17 cellular contexts compared by ENCODE assay signal in the genomic region with DNA sequence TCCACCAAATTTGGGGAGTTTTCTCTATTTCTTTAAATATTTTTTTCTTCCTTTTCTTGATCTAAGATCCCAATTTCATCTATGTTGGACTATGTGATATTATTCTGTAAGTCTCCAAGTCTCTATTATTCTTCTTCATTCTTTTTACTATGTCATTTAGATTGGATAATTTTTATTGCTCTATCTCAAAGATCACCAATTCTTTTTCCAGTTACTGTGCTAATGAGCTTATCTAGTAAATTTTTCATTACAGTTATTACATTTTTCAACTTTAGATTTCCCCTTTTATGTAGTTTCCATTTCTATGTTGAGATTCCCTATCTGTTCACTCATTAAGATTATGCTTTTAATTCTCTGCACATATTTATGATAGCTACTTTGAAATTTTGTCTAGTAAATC.
DNase-seq lines count a peak whose midpoint lies in the region; ATAC-seq, FAIRE-seq and TF ChIP-seq lines count a peak whose summit lies in the region.
"Had no signal": no experiment of that assay in that cellular context is flagged by ENCODE, and none has a peak within 500 bp of the region (broad histone marks: within the 10 kb centered on the region; RNA-seq: fewer than 3 reads in every experiment).

No MANE protein-coding gene starts in this region.

- H3K9ac ChIP-seq in K562 (ENCODE audit: insufficient read depth in 1 of 2, low read depth in 2 of 2, low read length in 2 of 2) = no peak overlapping the region
- H3K9ac ChIP-seq: BLaER1 had no signal

- POLR2A ChIA-PET in K562 (lab: Yijun Ruan, JAX) = interaction anchor here (0.6 to 3.0 kb wide), 4 partner anchors 9 to 26 kb away, joined by 3 to 8 read pairs (median 4); no protein-coding TSS in a partner anchor

- H2AFZ ChIP-seq in K562 (ENCODE audit: low read depth, low read length) = no peak overlapping the region

- in situ Hi-C loops in K562 (cut with MboI) = no loop called here

- TF ChIP-seq POLR2A in K562 (conservative IDR thresholded peaks at IDR 0.05) = no peak
- no peak for TF ChIP-seq POLR2A in right lobe of liver (IDR thresholded peaks at IDR 0.05)

- H3K9me3 Mint-ChIP-seq in activated T-cell treated with anti-CD3 and anti-CD28 coated beads, Interleukin-2, amount 50 U/mL, for 72 hours = peaks cover 13% of the 10 kb centered on the region in 2 donors
- H3K9me3 Mint-ChIP-seq in type B pancreatic cell = no peaks in the 10 kb centered on the region

- DNase-seq in activated T-cell treated with anti-CD3 and anti-CD28 coated beads, Interleukin-2, amount 50 U/mL, for 72 hours = no peak
- DNase-seq in activated T-cell treated with anti-CD3 and anti-CD28 coated beads, Interleukin-2, amount 50 U/mL, for 1 hour = no peak
- DNase-seq in K562 (ENCODE audit: extremely low read depth in 1 of 4, low spot score in 3 of 4) = no peak
- DNase-seq in right lobe of liver = no peak
- DNase-seq in NCI-H1092 (lab: John Stamatoyannopoulos, UW) = no peak
- DNase-seq in NK-92 (lab: John Stamatoyannopoulos, UW; ENCODE audit: unreplicated experiment) = no peak
- DNase-seq in type B pancreatic cell (ENCODE audit: extremely low spot score, unreplicated experiment) = no peak
- DNase-seq: CD8-positive, alpha-beta T cell; GDM1; HCEC 1CT; IMR-90 had no signal

- no peak overlapping the region for H3K4me2 ChIP-seq in K562 (ENCODE audit: insufficient read depth, low read length)
- H3K4me2 ChIP-seq: BLaER1, GM23338 had no signal

- H3K36me3 ChIP-seq in K562 (ENCODE audit: control insufficient read depth, insufficient read depth, low read length) (no peaks in the 10 kb centered on the region), right lobe of liver (no peaks in the 10 kb centered on the region)
- H3K36me3 ChIP-seq: BLaER1 had no signal

- TF ChIP-seq EP300 in K562 (IDR thresholded peaks at IDR 0.05; ENCODE audit: low read length) = no peak

- H3K27ac ChIP-seq in K562 (ENCODE audit: extremely low read depth, low read depth, low read length) (no peak overlapping the region), right lobe of liver (peak overlapping the region; percentile 56 to 85 (median 77))
- H3K27ac ChIP-seq: 22Rv1, BLaER1 had no signal

- no peak overlapping the region for H3K4me3 Mint-ChIP-seq in activated T-cell treated with anti-CD3 and anti-CD28 coated beads, Interleukin-2, amount 50 U/mL, for 72 hours
- no peak overlapping the region for H3K4me3 Mint-ChIP-seq in type B pancreatic cell
- H3K4me3 Mint-ChIP-seq: CD8-positive, alpha-beta T cell; GM23338 had no signal

- H3K4me1 ChIP-seq in K562 (replicated peaks in 1 of 2; ENCODE audit: control insufficient read depth in 2 of 2, insufficient read depth in 2 of 2, low read length in 2 of 2) (no peaks in the 10 kb centered on the region), right lobe of liver (peaks cover 1 to 55% (median 5%) of the 10 kb centered on the region in 4 donors)
- H3K4me1 ChIP-seq: BLaER1 had no signal

- no peak overlapping the region for H3K4me3 ChIP-seq in K562
- H3K4me3 ChIP-seq in right lobe of liver = peak overlapping the region in 2 of 3 donors; percentile 14 to 30
- H3K4me3 ChIP-seq: BLaER1, GM23338 had no signal

- H3K27me3 ChIP-seq in K562 (ENCODE audit: control insufficient read depth in 2 of 2, insufficient read depth in 2 of 2, low read length in 2 of 2) (no peaks in the 10 kb centered on the region; a peak in 1 of 5 replicates), right lobe of liver (no peaks in the 10 kb centered on the region)
- H3K27me3 ChIP-seq: BLaER1 had no signal

- H3K9me3 ChIP-seq in K562 (replicated peaks; ENCODE audit: control insufficient read depth, insufficient read depth, low read depth, low read length) (no peaks in the 10 kb centered on the region), right lobe of liver (no peaks in the 10 kb centered on the region)

- FAIRE-seq in G401.6 (lab: Jason Lieb, UNC) (peak; percentile 28), K562 (lab: Jason Lieb, UNC) (no peak)
- FAIRE-seq: D721Med, H54 had no signal

- BruUV-seq in K562 (replicated peaks; lab: Mats Ljungman, UMichigan) = no TSS peak

- CTCF ChIA-PET in K562 (lab: Yijun Ruan, JAX; ENCODE audit: low intra/inter-chr PET ratio) = no interaction called here

- peaks cover 29% of the 10 kb centered on the region for H3K27me3 Mint-ChIP-seq in activated T-cell treated with anti-CD3 and anti-CD28 coated beads, Interleukin-2, amount 50 U/mL, for 72 hours (ENCODE audit: low read depth)
- peaks cover 2% of the 10 kb centered on the region for H3K27me3 Mint-ChIP-seq in type B pancreatic cell

- no peak for ATAC-seq in activated T-cell treated with anti-CD3 and anti-CD28 coated beads, Interleukin-2, amount 50 U/mL, for 72 hours (replicated peaks in 1 of 2)
- ATAC-seq in K562 (no peak), right lobe of liver (no peak)
- ATAC-seq: CD8-positive, alpha-beta T cell; GM23338 had no signal

- no peak for TF ChIP-seq CTCF in K562 (IDR thresholded peaks at IDR 0.05 in 2 of 3, conservative IDR thresholded peaks at IDR 0.05 in 1 of 3; ENCODE audit: insufficient read depth in 2 of 3, low read depth in 1 of 3, low read length in 3 of 3)
- no peak for TF ChIP-seq CTCF in right lobe of liver (IDR thresholded peaks at IDR 0.05)
- no peak for TF ChIP-seq CTCF in type B pancreatic cell (conservative IDR thresholded peaks at IDR 0.05)

- H4K20me1 ChIP-seq in K562 (replicated peaks; ENCODE audit: control insufficient read depth, insufficient read depth, low read length) = no peaks in the 10 kb centered on the region
- H4K20me1 ChIP-seq: BLaER1 had no signal

- no peaks in the 10 kb centered on the region for H3K9me1 ChIP-seq in K562 (ENCODE audit: control insufficient read depth, insufficient read depth, low read length)

- peak overlapping the region; percentile 31 for H3K27ac Mint-ChIP-seq in activated T-cell treated with anti-CD3 and anti-CD28 coated beads, Interleukin-2, amount 50 U/mL, for 72 hours
- H3K27ac Mint-ChIP-seq in type B pancreatic cell = no peak overlapping the region
- H3K27ac Mint-ChIP-seq: CD8-positive, alpha-beta T cell; GM23338 had no signal

- H3K36me3 Mint-ChIP-seq in activated T-cell treated with anti-CD3 and anti-CD28 coated beads, Interleukin-2, amount 50 U/mL, for 72 hours (ENCODE audit: insufficient read depth in 2 of 2) = peaks cover 17 to 26% of the 10 kb centered on the region in 2 donors
- H3K36me3 Mint-ChIP-seq in type B pancreatic cell = peaks cover 3% of the 10 kb centered on the region
- H3K36me3 Mint-ChIP-seq: CD8-positive, alpha-beta T cell had no signal

- peaks cover 46% of the 10 kb centered on the region for H3K4me1 Mint-ChIP-seq in activated T-cell treated with anti-CD3 and anti-CD28 coated beads, Interleukin-2, amount 50 U/mL, for 72 hours (ENCODE audit: low read depth)
- peaks cover 4% of the 10 kb centered on the region for H3K4me1 Mint-ChIP-seq in type B pancreatic cell (ENCODE audit: unreplicated experiment)
- H3K4me1 Mint-ChIP-seq: GM23338 had no signal

- intact Hi-C loops in K562 (cut with micrococcal nuclease) = no loop called here
- intact Hi-C loops in right lobe of liver (cut with DNase I) = no loop called here

- TF ChIP-seq RAD21 in K562 (CRISPR knock-in tag; conservative IDR thresholded peaks at IDR 0.05 in 1 of 2, IDR thresholded peaks at IDR 0.05 in 1 of 2) = no peak

- no peaks in the 10 kb centered on the region for H3K79me2 ChIP-seq in K562 (ENCODE audit: control insufficient read depth, insufficient read depth, low read length)

TF ChIP-seq in K562, 482 proteins besides CTCF, POLR2A, EP300 and RAD21:
- TF ChIP-seq, protein P1, sequence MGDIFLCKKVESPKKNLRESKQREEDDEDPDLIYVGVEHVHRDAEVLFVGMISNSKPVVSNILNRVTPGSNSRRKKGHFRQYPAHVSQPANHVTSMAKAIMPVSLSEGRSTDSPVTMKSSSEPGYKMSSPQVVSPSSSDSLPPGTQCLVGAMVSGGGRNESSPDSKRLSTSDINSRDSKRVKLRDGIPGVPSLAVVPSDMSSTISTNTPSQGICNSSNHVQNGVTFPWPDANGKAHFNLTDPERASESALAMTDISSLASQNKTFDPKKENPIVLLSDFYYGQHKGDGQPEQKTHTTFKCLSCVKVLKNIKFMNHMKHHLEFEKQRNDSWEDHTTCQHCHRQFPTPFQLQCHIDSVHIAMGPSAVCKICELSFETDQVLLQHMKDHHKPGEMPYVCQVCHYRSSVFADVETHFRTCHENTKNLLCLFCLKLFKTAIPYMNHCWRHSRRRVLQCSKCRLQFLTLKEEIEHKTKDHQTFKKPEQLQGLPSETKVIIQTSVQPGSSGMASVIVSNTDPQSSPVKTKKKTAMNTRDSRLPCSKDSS (IDR thresholded peaks at IDR 0.05; ENCODE audit: low read depth, partially characterized antibody) = peak; percentile 76
- TF ChIP-seq HSF4 (CRISPR knock-in tag; IDR thresholded peaks at IDR 0.05; ENCODE audit: borderline replicate concordance) (no peak), MAZ (CRISPR knock-in tag; conservative IDR thresholded peaks at IDR 0.05 in 1 of 2, IDR thresholded peaks at IDR 0.05 in 1 of 2) (no peak), TRIM28 (IDR thresholded peaks at IDR 0.05) (peak; percentile 83; the same call in 1 of the 2 replicates), TRIM24 (IDR thresholded peaks at IDR 0.05) (peak in 1 of 2 experiments; percentile 59; a peak in 1 of 4 replicates), SP1 (CRISPR knock-in tag; IDR thresholded peaks at IDR 0.05) (no peak), VEZF1 (CRISPR knock-in tag; IDR thresholded peaks at IDR 0.05) (no peak)
- TF ChIP-seq, protein P2, sequence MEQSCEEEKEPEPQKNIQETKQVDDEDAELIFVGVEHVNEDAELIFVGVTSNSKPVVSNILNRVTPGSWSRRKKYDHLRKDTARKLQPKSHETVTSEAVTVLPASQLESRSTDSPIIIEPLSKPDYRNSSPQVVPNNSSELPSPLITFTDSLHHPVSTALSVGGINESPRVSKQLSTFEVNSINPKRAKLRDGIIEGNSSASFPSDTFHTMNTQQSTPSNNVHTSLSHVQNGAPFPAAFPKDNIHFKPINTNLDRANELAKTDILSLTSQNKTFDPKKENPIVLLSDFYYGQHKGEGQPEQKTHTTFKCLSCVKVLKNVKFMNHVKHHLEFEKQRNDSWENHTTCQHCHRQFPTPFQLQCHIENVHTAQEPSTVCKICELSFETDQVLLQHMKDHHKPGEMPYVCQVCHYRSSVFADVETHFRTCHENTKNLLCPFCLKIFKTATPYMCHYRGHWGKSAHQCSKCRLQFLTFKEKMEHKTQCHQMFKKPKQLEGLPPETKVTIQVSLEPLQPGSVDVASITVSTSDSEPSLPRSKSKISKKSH (CRISPR knock-in tag; IDR thresholded peaks at IDR 0.05) = 0 out of 2 replicates have a peak, but pooled peaks have one; percentile 42
